Comparison of ENCODE assay signal across 21 cellular contexts in the genomic region with DNA sequence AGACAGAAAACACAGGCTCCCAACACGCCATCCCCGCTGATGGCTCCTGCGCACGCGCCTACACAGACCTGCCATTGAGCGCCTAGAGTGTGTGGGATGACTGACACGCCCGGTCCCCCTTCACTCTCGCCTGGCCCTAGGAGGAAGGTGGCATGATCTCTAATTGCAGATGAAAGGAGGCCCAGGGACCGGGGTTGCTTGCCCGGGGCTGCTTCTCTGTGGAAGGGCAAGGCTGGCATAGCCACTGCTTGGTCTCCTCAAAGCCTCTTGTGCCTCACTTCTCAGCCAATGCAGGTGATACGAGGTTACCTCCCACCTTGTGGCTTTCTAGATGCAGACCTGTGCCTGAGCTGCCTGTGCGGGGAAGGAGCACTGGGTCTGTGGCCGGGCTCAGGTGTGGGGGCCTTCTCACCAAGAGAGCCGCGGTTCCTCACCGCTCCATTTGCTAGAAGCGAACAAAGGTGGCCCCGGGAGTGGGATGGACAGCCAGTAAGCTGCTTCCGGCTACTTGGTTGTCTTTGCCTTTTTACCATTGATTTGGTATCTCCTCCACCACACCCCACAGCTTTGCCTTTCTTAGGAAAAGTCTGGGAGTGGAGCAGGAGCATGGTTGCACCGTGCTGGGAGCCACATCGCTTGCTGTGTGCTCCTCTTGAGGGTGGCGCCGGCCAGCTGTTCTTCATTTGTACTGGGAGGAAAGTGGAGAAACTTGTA. TPM values are rescaled to one million over a fixed set of nuclear protein-coding genes. Genes with fewer than 3 reads are reported as not detected.
A peak's percentile ranks its signal among the peaks of the same experiment; 100 is the strongest.
DNase-seq lines count a peak whose midpoint lies in the region; ATAC-seq, FAIRE-seq and TF ChIP-seq lines count a peak whose summit lies in the region.
"Had no signal": no experiment of that assay in that cellular context is flagged by ENCODE, and none has a peak within 500 bp of the region (broad histone marks: within the 10 kb centered on the region; RNA-seq: fewer than 3 reads in every experiment).

No MANE protein-coding gene starts in this region.

- H3K4me3 ChIP-seq in H1 (ENCODE audit: extremely low read depth in 1 of 4, insufficient read depth in 2 of 4, low read depth in 3 of 4, low read length in 4 of 4) (no peak overlapping the region), transverse colon (no peak overlapping the region), SJCRH30 (no peak overlapping the region)
- H3K4me3 ChIP-seq: heart right ventricle, MG63 had no signal

- H2BK120ac ChIP-seq in H1 (replicated peaks; ENCODE audit: low read depth, low read length): no peak overlapping the region

- H3K27ac ChIP-seq in H1 (ENCODE audit: low read depth, low read length) (no peak overlapping the region), transverse colon (peak overlapping the region; percentile 53 to 78 (median 65)), SJCRH30 (no peak overlapping the region)
- H3K27ac ChIP-seq: heart right ventricle had no signal

- POLR2A ChIA-PET in H1 (lab: Charles Lee; ENCODE audit: partially characterized antibody): interaction anchor here (0.9 to 1.2 kb wide), 2 partner anchors 8 to 40 kb away, joined by 3 read pairs; no protein-coding TSS in a partner anchor

- H4K20me1 ChIP-seq in H1 (replicated peaks in 1 of 2; ENCODE audit: control insufficient read depth in 1 of 2, insufficient read depth in 2 of 2, low read length in 2 of 2): peaks cover 0 to 6% of the 10 kb centered on the region in 2 experiments

- intact Hi-C loops in transverse colon (cut with DNase I; ENCODE audit: low total_unique reads): no loop called here

- H3K14ac ChIP-seq in H1 (ENCODE audit: insufficient read length): no peak overlapping the region

- CTCF ChIA-PET in H1 (lab: Charles Lee; ENCODE audit: partially characterized antibody): interaction anchor here (0.8 to 2.6 kb wide), 10 partner anchors 9 to 74 kb away, joined by 3 to 17 read pairs (median 4); no protein-coding TSS in a partner anchor

- peaks cover 0 to 63% of the 10 kb centered on the region in 2 experiments; a peak in 2 of 4 replicates for H3K79me2 ChIP-seq in H1 (ENCODE audit: control insufficient read depth in 1 of 2, insufficient read depth in 2 of 2, low read length in 2 of 2)

- no peak overlapping the region for H3K23ac ChIP-seq in H1 (ENCODE audit: insufficient read length)

- H2BK20ac ChIP-seq in H1 (ENCODE audit: low read length): no peak overlapping the region

- no peak overlapping the region for H3K9ac ChIP-seq in H1 (replicated peaks in 1 of 4; ENCODE audit: extremely low read depth in 1 of 4, low read depth in 3 of 4, low read length in 3 of 4)

- no peak for ATAC-seq in activated T-cell treated with anti-CD3 and anti-CD28 coated beads, Interleukin-2, amount 50 U/mL, for 72 hours (replicated peaks in 1 of 2)
- no peak for ATAC-seq in activated T-cell treated with anti-CD3 and anti-CD28 coated beads, Interleukin-2, amount 50 U/mL, for 4 hours
- ATAC-seq: heart right ventricle, T-helper 17 cell had no signal

- in situ Hi-C loops in transverse colon (cut with MboI; ENCODE audit: low pct_ligation_motif_present in 1 of 4, low pct_unique_long_range_greater_than_20kb in 1 of 4, low sequenced_read_pairs in 3 of 4): no loop called here

- no peak for TF ChIP-seq RAD21 in H1 (IDR thresholded peaks at IDR 0.05 in 1 of 2, conservative IDR thresholded peaks at IDR 0.05 in 1 of 2; ENCODE audit: low read depth in 2 of 2, low read length in 2 of 2)

- no peaks in the 10 kb centered on the region for H3K36me3 Mint-ChIP-seq in activated T-cell treated with anti-CD3 and anti-CD28 coated beads, Interleukin-2, amount 50 U/mL, for 72 hours (ENCODE audit: insufficient read depth in 2 of 2)
- H3K36me3 Mint-ChIP-seq in activated T-cell treated with anti-CD3 and anti-CD28 coated beads, Interleukin-2, amount 50 U/mL, for 4 hours (ENCODE audit: insufficient read depth): no peaks in the 10 kb centered on the region

- H2AFZ ChIP-seq in H1 (ENCODE audit: low read length): no peak overlapping the region

- WGBS in H1 (ENCODE audit: extremely low coverage in 1 of 2, insufficient coverage in 1 of 2, insufficient read length in 1 of 2, insufficient replicate concordance in 2 of 2, low coverage in 1 of 2, low lambda C conversion rate in 2 of 2, missing lambda C conversion rate in 1 of 2), 2 experiments: 90% methylated on average over 21 of the region's 24 CpGs; no CpG with 5 or more reads in 1 of the 2 experiments
- 90 to 97% methylated on average over 5 to 24 of the region's 24 CpGs for WGBS in transverse colon (ENCODE audit: low coverage in 1 of 2), 2 donors

- no peak for TF ChIP-seq CTCF in H1 (IDR thresholded peaks at IDR 0.05; ENCODE audit: control extremely low read depth in 1 of 3, insufficient read depth in 1 of 3, low read depth in 1 of 3, low read length in 3 of 3)
- TF ChIP-seq CTCF in transverse colon (IDR thresholded peaks at IDR 0.05): no peak

- H4K8ac ChIP-seq in H1 (ENCODE audit: extremely low read depth, insufficient read depth, low read length): peak overlapping the region; percentile 76; the same call in 1 of the 2 replicates

- TF ChIP-seq POLR2A in H1 (IDR thresholded peaks at IDR 0.05; ENCODE audit: control extremely low read depth in 1 of 2, low read depth in 2 of 2, low read length in 2 of 2): no peak
- TF ChIP-seq POLR2A in transverse colon (IDR thresholded peaks at IDR 0.05): no peak

- no peak for FAIRE-seq in H1 (lab: Jason Lieb, UNC)
- FAIRE-seq: G401.6 had no signal

- H2BK12ac ChIP-seq in H1 (ENCODE audit: low read depth, low read length): peak overlapping the region; percentile 81; the same call in 1 of the 2 replicates

- H2AK5ac ChIP-seq in H1 (ENCODE audit: low read depth, low read length): no peak overlapping the region

- no peaks in the 10 kb centered on the region for H3K27me3 ChIP-seq in H1 (replicated peaks in 1 of 4; ENCODE audit: control insufficient read depth in 3 of 4, extremely low read depth in 1 of 4, insufficient read depth in 3 of 4, low read length in 3 of 4)
- no peaks in the 10 kb centered on the region for H3K27me3 ChIP-seq in transverse colon
- no peaks in the 10 kb centered on the region for H3K27me3 ChIP-seq in SJCRH30
- H3K27me3 ChIP-seq: heart right ventricle, MG63 had no signal

- H3K9me3 Mint-ChIP-seq in activated T-cell treated with anti-CD3 and anti-CD28 coated beads, Interleukin-2, amount 50 U/mL, for 72 hours: no peaks in the 10 kb centered on the region
- no peaks in the 10 kb centered on the region for H3K9me3 Mint-ChIP-seq in activated T-cell treated with anti-CD3 and anti-CD28 coated beads, Interleukin-2, amount 50 U/mL, for 4 hours
- H3K9me3 Mint-ChIP-seq: activated CD4-positive, alpha-beta T cell treated with anti-CD3 and anti-CD28 coated beads, Interleukin-2, amount 10 ng/mL, durations not matched to agents 7 days and 5 days had no signal

- peak overlapping the region; percentile 26; the same call in 1 of the 2 replicates for H2BK5ac ChIP-seq in H1 (ENCODE audit: low read depth, low read length)

- no peaks in the 10 kb centered on the region for H3K23me2 ChIP-seq in H1 (ENCODE audit: low read depth, low read length)

- no peak overlapping the region for H2BK15ac ChIP-seq in H1 (ENCODE audit: low read length)

- no peak overlapping the region for H3K18ac ChIP-seq in H1 (ENCODE audit: extremely low read depth, low read length)

- peaks cover 11% of the 10 kb centered on the region for H3K4me1 Mint-ChIP-seq in activated T-cell treated with anti-CD3 and anti-CD28 coated beads, Interleukin-2, amount 50 U/mL, for 72 hours (ENCODE audit: low read depth)
- H3K4me1 Mint-ChIP-seq in activated T-cell treated with anti-CD3 and anti-CD28 coated beads, Interleukin-2, amount 50 U/mL, for 4 hours (ENCODE audit: low read depth): peaks cover 34% of the 10 kb centered on the region

- H3K4me1 ChIP-seq in H1 (replicated peaks in 1 of 4; ENCODE audit: control insufficient read depth in 3 of 4, insufficient read depth in 4 of 4, low read length in 3 of 4) (peaks cover 0 to 30% (median 18%) of the 10 kb centered on the region in 4 experiments; a peak in 6 of 7 replicates), transverse colon (peaks cover 5 to 49% (median 20%) of the 10 kb centered on the region in 4 donors), SJCRH30 (peaks cover 5% of the 10 kb centered on the region)

- no peak overlapping the region for H4K91ac ChIP-seq in H1 (replicated peaks; ENCODE audit: insufficient read length, low read length)

- H4K5ac ChIP-seq in H1 (ENCODE audit: insufficient read length, low read depth, low read length): no peak overlapping the region

- no peak overlapping the region for H3K4ac ChIP-seq in H1 (replicated peaks; ENCODE audit: insufficient read length, low read depth, low read length)

- TF ChIP-seq EP300 in H1 (IDR thresholded peaks at IDR 0.05; ENCODE audit: borderline replicate concordance in 1 of 2, low read depth in 2 of 2, low read length in 2 of 2): no peak
- TF ChIP-seq EP300 in transverse colon (IDR thresholded peaks at IDR 0.05; ENCODE audit: low read depth): no peak

- H3K36me3 ChIP-seq in H1 (ENCODE audit: control insufficient read depth in 2 of 4, insufficient read depth in 4 of 4, low read length in 3 of 4) (no peaks in the 10 kb centered on the region), transverse colon (no peaks in the 10 kb centered on the region), SJCRH30 (no peaks in the 10 kb centered on the region)
- H3K36me3 ChIP-seq: heart right ventricle, MG63 had no signal

- peaks cover 17% of the 10 kb centered on the region for H3K79me1 ChIP-seq in H1 (ENCODE audit: low read depth, low read length)

- H3K9me3 ChIP-seq in H1 (ENCODE audit: insufficient read depth in 2 of 2, low read depth in 1 of 2, low read length in 1 of 2) (no peaks in the 10 kb centered on the region), transverse colon (no peaks in the 10 kb centered on the region), SJCRH30 (replicated peaks) (no peaks in the 10 kb centered on the region)
- H3K9me3 ChIP-seq: heart right ventricle, MG63 had no signal

- H3K56ac ChIP-seq in H1 (replicated peaks; ENCODE audit: insufficient read length, low read depth, low read length): no peak overlapping the region

- no peak overlapping the region for H3K4me2 ChIP-seq in H1 (ENCODE audit: insufficient read depth in 1 of 2, low read depth in 2 of 2, low read length in 2 of 2)

- DNase-seq in activated T-cell treated with anti-CD3 and anti-CD28 coated beads, Interleukin-2, amount 50 U/mL, for 72 hours: no peak
- DNase-seq in activated T-cell treated with anti-CD3 and anti-CD28 coated beads, Interleukin-2, amount 50 U/mL, for 4 hours: no peak
- DNase-seq in H1 (ENCODE audit: low read depth in 1 of 2, low spot score in 2 of 2) (no peak), mesenteric fat pad (ENCODE audit: low spot score) (peak; percentile 81), transverse colon (no peak), SJCRH30 (no peak), NAMALWA (ENCODE audit: low spot score) (no peak), MV-4-11 (lab: John Stamatoyannopoulos, UW) (no peak)
- DNase-seq: activated CD4-positive, alpha-beta T cell treated with anti-CD3 and anti-CD28 coated beads, Interleukin-2, amount 10 ng/mL, durations not matched to agents 7 days and 5 days; activated gamma-delta T cell treated with Interleukin-2 at 50 U/mL for 16 hours; cortex of kidney; DMS153; HCEC 1CT; heart right ventricle; MG63; NCI-H1436; NCI-H524 treated with DMSO at 0.1 percent for 48 hours; occipital lobe; stimulated activated CD4-positive, alpha-beta T cell treated with anti-CD3 and anti-CD28 coated beads, Interleukin-4, amount 100 ng/mL, for 24 hours; T-helper 17 cell had no signal

- H3K4me3 Mint-ChIP-seq in activated T-cell treated with anti-CD3 and anti-CD28 coated beads, Interleukin-2, amount 50 U/mL, for 72 hours: no peak overlapping the region
- H3K4me3 Mint-ChIP-seq in activated T-cell treated with anti-CD3 and anti-CD28 coated beads, Interleukin-2, amount 50 U/mL, for 4 hours: no peak overlapping the region
- H3K4me3 Mint-ChIP-seq: activated CD4-positive, alpha-beta T cell treated with anti-CD3 and anti-CD28 coated beads, Interleukin-2, amount 10 ng/mL, durations not matched to agents 7 days and 5 days; T-helper 17 cell had no signal

- H3K27ac Mint-ChIP-seq in activated T-cell treated with anti-CD3 and anti-CD28 coated beads, Interleukin-2, amount 50 U/mL, for 72 hours: peak overlapping the region; percentile 27
- H3K27ac Mint-ChIP-seq: activated CD4-positive, alpha-beta T cell treated with anti-CD3 and anti-CD28 coated beads, Interleukin-2, amount 10 ng/mL, durations not matched to agents 7 days and 5 days had no signal

- no peaks in the 10 kb centered on the region for H3K27me3 Mint-ChIP-seq in activated T-cell treated with anti-CD3 and anti-CD28 coated beads, Interleukin-2, amount 50 U/mL, for 72 hours (ENCODE audit: low read depth)
- H3K27me3 Mint-ChIP-seq in activated T-cell treated with anti-CD3 and anti-CD28 coated beads, Interleukin-2, amount 50 U/mL, for 4 hours (ENCODE audit: low read depth): no peaks in the 10 kb centered on the region
- H3K27me3 Mint-ChIP-seq: activated CD4-positive, alpha-beta T cell treated with anti-CD3 and anti-CD28 coated beads, Interleukin-2, amount 10 ng/mL, durations not matched to agents 7 days and 5 days; T-helper 17 cell had no signal

RNA-seq across cellular contexts. Expression of gene TBC1D14, which starts 47.0 kb away (rescaled TPM):
- 10 to 100 TPM; 26.5 to 32.4 TPM for total RNA-seq in activated T-cell treated with anti-CD3 and anti-CD28 coated beads, Interleukin-2, amount 50 U/mL, for 72 hours
- 10 to 100 TPM; 39.8 to 45.7 (median 41.7) TPM for total RNA-seq in activated T-cell treated with anti-CD3 and anti-CD28 coated beads, Interleukin-2, amount 50 U/mL, for 4 hours
- 48.2 and 49.7 TPM in 2 replicates for total RNA-seq in H1 (2021; fragmentation: NEBNext Ultra II Directional; extraction: Animal tissue kit (Norgen Biotek cat#: 25700))
- polyA plus RNA-seq in H1 (2011; rRNA removed): 45.6 and 46.2 TPM in 2 replicates
- 49.8 TPM for polyA plus RNA-seq in H1 (2011; cell fraction: cytosol; rRNA removed)
- 47.4 TPM for polyA plus RNA-seq in H1 (2011; cell fraction: nucleus; rRNA removed)
- polyA plus RNA-seq in H1 (2012, experiment 1 of 2): 38.7 to 43.8 TPM (median 41.7 TPM) in 4 replicates
- 21.9 TPM for polyA plus RNA-seq in H1 (2012, experiment 2 of 2)
- polyA plus RNA-seq in H1 (2013, experiment 1 of 2): 24.2 TPM
- polyA plus RNA-seq in H1 (2013, experiment 2 of 2): 25.4 TPM
- polyA minus RNA-seq in H1 (2011; rRNA and poly(A)+ RNA removed): 51.5 and 51.9 TPM in 2 replicates
- 27.0 TPM for polyA minus RNA-seq in H1 (2011; cell fraction: cytosol; rRNA and poly(A)+ RNA removed)
- polyA minus RNA-seq in H1 (2011; cell fraction: nucleus; rRNA and poly(A)+ RNA removed): 30.9 TPM
- total RNA-seq in mesenteric fat pad: 54.3 TPM
- total RNA-seq in transverse colon: 10 to 100 TPM; 42.6 to 56.9 (median 54.0) TPM
- total RNA-seq in SJCRH30 (2014; rRNA removed; shearing (Covaris generic)): 54.5 and 58.0 TPM in 2 replicates

Comparison
In these comparisons a context has a peak if more than half of its experiments do, and no peak if none do; other contexts are left out.
1. H3K27ac ChIP-seq: peak in transverse colon (4 of 4); none in H1 (single experiment) and SJCRH30 (single experiment).